ENCODE assay signal across 18 cellular contexts in the genomic region with DNA sequence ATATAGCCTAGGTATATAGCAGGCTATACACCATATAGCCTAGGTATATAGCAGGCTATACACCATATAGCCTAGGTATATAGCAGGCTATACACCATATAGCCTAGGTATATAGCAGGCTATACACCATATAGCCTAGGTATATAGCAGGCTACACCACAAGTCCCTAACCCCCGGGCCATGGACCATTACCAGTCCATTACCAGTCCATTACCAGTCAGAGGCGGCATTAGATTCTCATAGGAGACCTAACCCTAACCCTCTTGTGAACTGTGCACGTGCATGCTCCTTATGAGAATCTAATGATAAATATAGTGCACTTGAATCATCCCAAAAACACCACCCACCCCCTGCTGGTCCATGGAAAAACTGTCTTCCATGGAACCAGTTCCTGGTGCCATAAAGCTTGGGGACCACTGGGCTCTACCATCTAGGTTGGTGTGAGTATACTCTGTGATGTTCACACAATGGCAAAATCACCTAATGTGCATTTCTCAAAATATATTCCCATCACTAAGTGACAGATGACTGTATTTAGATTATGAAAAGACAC. TPM values are rescaled to one million over a fixed set of nuclear protein-coding genes. Genes with fewer than 3 reads are reported as not detected.
DNase-seq lines count a peak whose midpoint lies in the region; TF ChIP-seq lines count a peak whose summit lies in the region.
"Had no signal": no experiment of that assay in that cellular context is flagged by ENCODE, and none has a peak within 500 bp of the region (broad histone marks: within the 10 kb centered on the region; RNA-seq: fewer than 3 reads in every experiment).

No MANE protein-coding gene starts in this region.

- no peak overlapping the region for H2BK15ac ChIP-seq in mesenchymal stem cell (ENCODE audit: low read depth, poor library complexity, severe bottlenecking)

- H3K9ac ChIP-seq in mesenchymal stem cell (ENCODE audit: low read length), result peak overlapping the region; percentile 99

- no peak overlapping the region for H4K91ac ChIP-seq in mesenchymal stem cell (ENCODE audit: low read length)

- no peak overlapping the region for H2AK5ac ChIP-seq in mesenchymal stem cell (ENCODE audit: low read length, severe bottlenecking)

- H3K27me3 ChIP-seq in BE2C (no peaks in the 10 kb centered on the region), mesenchymal stem cell (ENCODE audit: control insufficient read depth in 1 of 2, insufficient read depth in 1 of 2, low read length in 2 of 2) (no peaks in the 10 kb centered on the region)
- H3K27me3 ChIP-seq: colonic mucosa, thyroid gland had no signal

- 90% methylated on average over 2 of the region's 3 CpGs for WGBS in mesenchymal stem cell

- H2BK5ac ChIP-seq in mesenchymal stem cell (ENCODE audit: low read depth, low read length, poor library complexity, severe bottlenecking), result no peak overlapping the region

- peaks cover 9% of the 10 kb centered on the region for H3K79me1 ChIP-seq in mesenchymal stem cell (replicated peaks; ENCODE audit: low read length, poor library complexity, severe bottlenecking)

- DNase-seq in BE2C, result no peak
- peak; percentile 13 for DNase-seq in HCEC 1CT
- DNase-seq in choroid plexus epithelial cell (ENCODE audit: low read depth), result no peak
- DNase-seq in mesenchymal stem cell, result no peak
- DNase-seq in D341Med (ENCODE audit: low spot score), result no peak
- DNase-seq in iPS-NIHi11 (ENCODE audit: low spot score), result no peak
- DNase-seq in NCI-H1930 (lab: John Stamatoyannopoulos, UW), result no peak
- DNase-seq: activated CD4-positive, alpha-beta T cell treated with anti-CD3 and anti-CD28 coated beads for 48 hours; activated CD8-positive, alpha-beta memory T cell treated with anti-CD3 and anti-CD28 coated beads, Interleukin-2, amount 50 U/mL, for 48 hours; activated naive CD4-positive, alpha-beta T cell treated with Interleukin-2 at 50 U/mL for 16 hours; colonic mucosa; KBM-7; midbrain; NCI-H1048; NCI-H2029 treated with DMSO at 0.1 percent for 48 hours; NCI-H446; retina; thyroid gland had no signal

- H3K9me3 ChIP-seq in BE2C (no peaks in the 10 kb centered on the region), mesenchymal stem cell (ENCODE audit: control insufficient read depth, low read length) (no peaks in the 10 kb centered on the region)
- H3K9me3 ChIP-seq: colonic mucosa, thyroid gland had no signal

- no peak overlapping the region for H3K14ac ChIP-seq in mesenchymal stem cell (ENCODE audit: low read length in 2 of 2)

- H3K4me1 ChIP-seq in BE2C (no peaks in the 10 kb centered on the region), mesenchymal stem cell (ENCODE audit: control insufficient read depth, insufficient read depth, low read depth, low read length) (peaks cover 8% of the 10 kb centered on the region)
- H3K4me1 ChIP-seq: colonic mucosa, thyroid gland had no signal

- no peak overlapping the region for H3K4ac ChIP-seq in mesenchymal stem cell (ENCODE audit: low read depth in 1 of 2, low read length in 2 of 2)

- no peak overlapping the region for H3K27ac ChIP-seq in mesenchymal stem cell (ENCODE audit: low read length, poor library complexity, severe bottlenecking)
- H3K27ac ChIP-seq: colonic mucosa, thyroid gland had no signal

- no peak overlapping the region for H3K23ac ChIP-seq in mesenchymal stem cell (ENCODE audit: low read length in 2 of 2)

- H2AFZ ChIP-seq in mesenchymal stem cell (ENCODE audit: low read depth, low read length), result no peak overlapping the region

- H3K4me2 ChIP-seq in mesenchymal stem cell (ENCODE audit: low read length, poor library complexity, severe bottlenecking), result no peak overlapping the region

- no peak overlapping the region for H3K18ac ChIP-seq in mesenchymal stem cell (ENCODE audit: low read depth in 1 of 2, low read length in 2 of 2)

- H3K36me3 ChIP-seq in BE2C (peaks cover 19% of the 10 kb centered on the region), mesenchymal stem cell (ENCODE audit: control insufficient read depth in 1 of 2, insufficient read depth in 2 of 2, low read depth in 1 of 2, low read length in 2 of 2) (peaks cover 19 to 87% of the 10 kb centered on the region in 2 experiments)

- TF ChIP-seq CTCF in BE2C (IDR thresholded peaks at IDR 0.05; ENCODE audit: low read depth, low read length) (peak; percentile 23; the same call in 1 of the 2 replicates), choroid plexus epithelial cell (conservative IDR thresholded peaks at IDR 0.05; ENCODE audit: low read depth, low read length) (peak; percentile 17)

- no peak overlapping the region for H2BK12ac ChIP-seq in mesenchymal stem cell (ENCODE audit: low read length in 2 of 2)

- no peak overlapping the region for H2BK120ac ChIP-seq in mesenchymal stem cell (ENCODE audit: low read depth, low read length)

- H3K4me3 ChIP-seq in BE2C (ENCODE audit: low read depth, low read length), result no peak overlapping the region
- no peak overlapping the region for H3K4me3 ChIP-seq in choroid plexus epithelial cell (ENCODE audit: low read depth, low read length)
- H3K4me3 ChIP-seq in mesenchymal stem cell (ENCODE audit: insufficient read depth in 1 of 2, low read depth in 1 of 2, low read length in 2 of 2), result peak overlapping the region in 1 of 2 experiments; percentile 88
- H3K4me3 ChIP-seq: colonic mucosa, thyroid gland had no signal

- H4K8ac ChIP-seq in mesenchymal stem cell (ENCODE audit: low read length), result no peak overlapping the region

RNA-seq across cellular contexts. Expression of a gene that starts 4.7 kb away (rescaled TPM):
- polyA plus RNA-seq in BE2C (2012; ENCODE audit: insufficient read depth, insufficient read length, low read depth), result 14.3 TPM
- 128 TPM for polyA plus RNA-seq in mesenchymal stem cell (2013, experiment 1 of 2)
- polyA plus RNA-seq in mesenchymal stem cell (2013, experiment 2 of 2), result 127 TPM

RNA-seq across cellular contexts. Expression of a gene that starts 19.9 kb away (rescaled TPM):
- polyA plus RNA-seq in BE2C (2012; ENCODE audit: insufficient read depth, insufficient read length, low read depth), result 5.4 TPM
- 7.2 TPM for polyA plus RNA-seq in mesenchymal stem cell (2013, experiment 1 of 2)
- polyA plus RNA-seq in mesenchymal stem cell (2013, experiment 2 of 2), result 7.0 TPM
